In genomic region chr4:83217721-83218522, GRCh38 we compare ENCODE assay signal across 8 cellular contexts.
DNase-seq lines count a peak whose midpoint lies in the region; ATAC-seq and TF ChIP-seq lines count a peak whose summit lies in the region.

No MANE protein-coding gene starts in this region.

- H3K27me3 ChIP-seq in suprapubic skin = no peaks in the 10 kb centered on the region

- no peak for TF ChIP-seq EP300 in suprapubic skin (IDR thresholded peaks at IDR 0.05)

- H3K4me1 ChIP-seq in suprapubic skin = peaks cover 20% of the 10 kb centered on the region

- H3K9me3 ChIP-seq in suprapubic skin = no peaks in the 10 kb centered on the region

- no peak for TF ChIP-seq POLR2A in suprapubic skin (IDR thresholded peaks at IDR 0.05)

- TF ChIP-seq CTCF in suprapubic skin (IDR thresholded peaks at IDR 0.05) = no peak

- peak; percentile 66 for ATAC-seq in HG03159 (IDR thresholded peaks at IDR 0.05; ENCODE audit: unreplicated experiment)

- no peak overlapping the region for H3K27ac ChIP-seq in suprapubic skin

- H3K36me3 ChIP-seq in suprapubic skin = no peaks in the 10 kb centered on the region

- H3K4me3 ChIP-seq in suprapubic skin = no peak overlapping the region

- peak; percentile 22 to 43 for DNase-seq in stimulated activated CD4-positive, alpha-beta T cell treated with anti-CD3 and anti-CD28 coated beads, Interleukin-12 subunit alpha, Interleukin-12 subunit beta, amount 100 ng/mL, for 24 hours (ENCODE audit: low read depth in 2 of 2)
- DNase-seq in stimulated activated CD4-positive, alpha-beta T cell treated with anti-CD3 and anti-CD28 coated beads, Interleukin-12 subunit alpha, Interleukin-12 subunit beta, amount 100 ng/mL, for 4 hours = no peak
- DNase-seq in T-helper 1 cell = peak; percentile 19 to 93 (median 41)
- DNase-seq in central memory CD4-positive, alpha-beta T cell = peak; percentile 85
- DNase-seq in stimulated activated CD4-positive, alpha-beta T cell treated with anti-CD3 and anti-CD28 coated beads, Interleukin-1b, Interleukin-23, amount 100 ng/mL, for 48 hours = peak; percentile 62
- no peak for DNase-seq in suprapubic skin (ENCODE audit: low spot score in 2 of 2)
- no peak for DNase-seq in foreskin melanocyte

- 80% methylated on average over 8 of the region's 8 CpGs for WGBS in suprapubic skin

Comparison
In these comparisons a context has a peak if more than half of its experiments do, and no peak if none do; other contexts are left out.
1. DNase-seq: peak in stimulated activated CD4-positive, alpha-beta T cell treated with anti-CD3 and anti-CD28 coated beads, Interleukin-12 subunit alpha, Interleukin-12 subunit beta, amount 100 ng/mL, for 24 hours (2 of 2), T-helper 1 cell (5 of 5), central memory CD4-positive, alpha-beta T cell (single experiment) and stimulated activated CD4-positive, alpha-beta T cell treated with anti-CD3 and anti-CD28 coated beads, Interleukin-1b, Interleukin-23, amount 100 ng/mL, for 48 hours (single experiment); none in stimulated activated CD4-positive, alpha-beta T cell treated with anti-CD3 and anti-CD28 coated beads, Interleukin-12 subunit alpha, Interleukin-12 subunit beta, amount 100 ng/mL, for 4 hours (single experiment), suprapubic skin (0 of 2) and foreskin melanocyte (single experiment).